9 cellular contexts compared by ENCODE assay signal in genomic region chr3:57952208-57952631, GRCh38.
DNase-seq lines count a peak whose midpoint lies in the region.
"Had no signal": no experiment of that assay in that cellular context is flagged by ENCODE, and none has a peak within 500 bp of the region (broad histone marks: within the 10 kb centered on the region; RNA-seq: fewer than 3 reads in every experiment).

No MANE protein-coding gene starts in this region.

- DNase-seq in AG20443 (ENCODE audit: low spot score) = peak; percentile 80
- peak; percentile 46 for DNase-seq in RKO (ENCODE audit: low spot score)
- peak; percentile 44 for DNase-seq in foreskin melanocyte
- peak in 33 of 56 donors; percentile 1 to 62 (median 24) for DNase-seq in nucleus accumbens (lab: John Stamatoyannopoulos, UW)
- DNase-seq in NCI-H526 (lab: John Stamatoyannopoulos, UW) = no peak
- no peak for DNase-seq in activated CD4-positive, alpha-beta T cell treated with anti-CD3 and anti-CD28 coated beads for 4 hours
- DNase-seq in NCI-H2081 treated with DMSO at 0.1 percent for 48 hours (lab: John Stamatoyannopoulos, UW) = no peak
- no peak for DNase-seq in NCI-H524 (lab: John Stamatoyannopoulos, UW)
- DNase-seq: NCI-H510A had no signal

Comparison
In these comparisons a context has a peak if more than half of its experiments do, and no peak if none do; other contexts are left out.
1. DNase-seq: peak in AG20443 (single experiment), RKO (single experiment), foreskin melanocyte (single experiment) and nucleus accumbens (33 of 56); none in NCI-H526 (0 of 2), activated CD4-positive, alpha-beta T cell treated with anti-CD3 and anti-CD28 coated beads for 4 hours (0 of 2), NCI-H2081 treated with DMSO at 0.1 percent for 48 hours (single experiment) and NCI-H524 (0 of 2).